ENCODE assay signal across 13 cellular contexts in the genomic region with DNA sequence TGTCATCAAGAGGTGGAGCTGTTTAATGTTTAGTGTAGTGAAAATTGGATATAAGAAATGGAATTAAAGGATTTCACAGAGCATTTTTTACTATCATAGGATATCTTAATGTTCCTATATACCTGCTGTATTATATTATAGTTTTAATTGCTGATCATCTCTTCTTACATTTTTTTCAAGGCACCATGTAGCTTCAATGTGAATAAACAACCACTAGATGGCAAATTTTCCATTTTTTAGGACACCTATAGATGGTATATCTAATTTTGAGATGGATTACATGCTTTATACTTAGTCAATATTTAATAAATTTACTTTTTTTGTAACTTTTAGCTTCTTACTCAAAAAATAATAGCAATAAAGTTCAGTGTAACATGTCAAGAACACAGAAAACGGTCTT. TPM values are rescaled to one million over a fixed set of nuclear protein-coding genes. Genes with fewer than 3 reads are reported as not detected.
A peak's percentile ranks its signal among the peaks of the same experiment; 100 is the strongest.
DNase-seq lines count a peak whose midpoint lies in the region; ATAC-seq and TF ChIP-seq lines count a peak whose summit lies in the region.
"Had no signal": no experiment of that assay in that cellular context is flagged by ENCODE, and none has a peak within 500 bp of the region (broad histone marks: within the 10 kb centered on the region; RNA-seq: fewer than 3 reads in every experiment).

No MANE protein-coding gene starts in this region.

- H3K4me3 ChIP-seq in body of pancreas = no peak overlapping the region
- H3K4me3 ChIP-seq: MG63, thyroid gland had no signal

- no peak overlapping the region for H3K27ac ChIP-seq in body of pancreas
- H3K27ac ChIP-seq: thyroid gland had no signal

- DNase-seq in NCI-H345 treated with DMSO at 0.1 percent for 48 hours (lab: John Stamatoyannopoulos, UW; ENCODE audit: unreplicated experiment) = peak; percentile 16
- no peak for DNase-seq in NCI-H345 (lab: John Stamatoyannopoulos, UW)
- DNase-seq in NCI-H1092 treated with DMSO at 0.1 percent for 48 hours (lab: John Stamatoyannopoulos, UW) = peak; percentile 38
- no peak for DNase-seq in body of pancreas
- peak; percentile 28 for DNase-seq in renal cortical epithelial cell (ENCODE audit: low read depth)
- DNase-seq in omental fat pad (ENCODE audit: low spot score) = no peak
- DNase-seq: activated naive CD4-positive, alpha-beta T cell treated with anti-CD3 and anti-CD28 coated beads for 36 hours; MG63; stimulated activated CD4-positive, alpha-beta T cell treated with anti-CD3 and anti-CD28 coated beads, Interleukin-2, amount 100 ng/mL, for 24 hours; thyroid gland had no signal

- H3K27me3 ChIP-seq in body of pancreas = no peaks in the 10 kb centered on the region
- H3K27me3 ChIP-seq: MG63, thyroid gland had no signal

- H3K4me1 ChIP-seq in body of pancreas = no peaks in the 10 kb centered on the region
- H3K4me1 ChIP-seq: thyroid gland had no signal

- TF ChIP-seq CTCF in body of pancreas (IDR thresholded peaks at IDR 0.05) = peak in 5 of 7 experiments; percentile 32 to 47 (median 40)
- no peak for TF ChIP-seq CTCF in omental fat pad (IDR thresholded peaks at IDR 0.05)

- H3K36me3 ChIP-seq in body of pancreas (replicated peaks in 1 of 2; ENCODE audit: insufficient read depth in 1 of 2, low read depth in 2 of 2) = no peaks in the 10 kb centered on the region
- H3K36me3 ChIP-seq: MG63, thyroid gland had no signal

- no peaks in the 10 kb centered on the region for H3K9me3 ChIP-seq in body of pancreas
- H3K9me3 ChIP-seq: MG63, thyroid gland had no signal

- ATAC-seq in body of pancreas = no peak
- ATAC-seq in omental fat pad (ENCODE audit: low FRiP score) = no peak
- ATAC-seq in GM18907 (IDR thresholded peaks at IDR 0.05; ENCODE audit: unreplicated experiment) = no peak
- no peak for ATAC-seq in GM21528 (IDR thresholded peaks at IDR 0.05; ENCODE audit: low FRiP score, unreplicated experiment)

- intact Hi-C loops in body of pancreas (cut with DNase I) = no loop called here

- no peak for TF ChIP-seq POLR2A in body of pancreas (IDR thresholded peaks at IDR 0.05)

- WGBS in body of pancreas, 2 donors = 29 to 40% methylated on average over 1 of the region's 1 CpG

RNA-seq across cellular contexts. Expression of gene ATXN8OS, which starts 9.0 kb away (rescaled TPM):
- total RNA-seq in body of pancreas (not detected), renal cortical epithelial cell (not detected in 2 replicates), omental fat pad (not detected)
- total RNA-seq: activated naive CD4-positive, alpha-beta T cell treated with anti-CD3 and anti-CD28 coated beads for 36 hours; B cell; thyroid gland had no signal

RNA-seq across cellular contexts. Expression of gene KLHL1, which starts 9.6 kb away (rescaled TPM):
- total RNA-seq in body of pancreas = under 1 TPM in 1 of 2 donors, not detected in 1; 0.26 TPM
- not detected in 2 replicates for total RNA-seq in renal cortical epithelial cell
- total RNA-seq in omental fat pad = not detected
- total RNA-seq: activated naive CD4-positive, alpha-beta T cell treated with anti-CD3 and anti-CD28 coated beads for 36 hours; B cell; thyroid gland had no signal

Comparison
In these comparisons a context has a peak if more than half of its experiments do, and no peak if none do; other contexts are left out.
1. DNase-seq: peak in NCI-H345 treated with DMSO at 0.1 percent for 48 hours (single experiment), NCI-H1092 treated with DMSO at 0.1 percent for 48 hours (single experiment) and renal cortical epithelial cell (single experiment); none in NCI-H345 (single experiment), body of pancreas (0 of 4) and omental fat pad (single experiment).
2. CTCF ChIP-seq: peak in body of pancreas (5 of 7); none in omental fat pad (0 of 3).